Comparison of ENCODE assay signal across 16 cellular contexts in the genomic region with DNA sequence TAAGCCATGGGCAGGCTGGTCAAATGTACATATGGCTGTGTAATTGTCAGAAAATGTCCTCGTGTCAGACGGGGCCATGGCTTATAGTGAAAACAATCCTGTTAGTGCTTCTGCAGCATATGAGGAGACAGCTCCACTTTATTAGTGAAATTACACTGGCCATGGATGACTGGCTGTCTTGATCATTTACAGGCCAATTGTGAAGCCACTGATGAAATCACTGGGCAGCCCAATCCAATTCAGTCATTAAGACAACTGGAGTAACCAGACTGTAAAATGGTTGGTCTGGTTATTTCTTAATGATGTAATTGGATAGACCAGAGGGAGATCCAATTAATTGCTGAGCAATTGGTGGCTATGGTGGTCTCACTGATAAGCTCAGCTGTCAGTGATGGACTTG.
DNase-seq lines count a peak whose midpoint lies in the region; ATAC-seq and TF ChIP-seq lines count a peak whose summit lies in the region.
"Had no signal": no experiment of that assay in that cellular context is flagged by ENCODE, and none has a peak within 500 bp of the region (broad histone marks: within the 10 kb centered on the region; RNA-seq: fewer than 3 reads in every experiment).

No MANE protein-coding gene starts in this region.

- peaks cover 0 to 2% of the 10 kb centered on the region in 2 donors for H3K9me3 Mint-ChIP-seq in natural killer cell
- H3K9me3 Mint-ChIP-seq: H9, IgD-negative memory B cell had no signal

- no peaks in the 10 kb centered on the region for H3K4me1 Mint-ChIP-seq in natural killer cell
- H3K4me1 Mint-ChIP-seq: CD14-positive monocyte; CD4-positive, alpha-beta memory T cell had no signal

- peak; percentile 49 for DNase-seq in NCI-H69 (lab: John Stamatoyannopoulos, UW)
- DNase-seq in SK-N-DZ (ENCODE audit: low spot score) = peak; percentile 95
- peak; percentile 29 for DNase-seq in epithelial cell of proximal tubule (ENCODE audit: low read depth)
- peak; percentile 74 for DNase-seq in retina
- no peak for DNase-seq in OCI-M2 (lab: John Stamatoyannopoulos, UW; ENCODE audit: unreplicated experiment)
- no peak for DNase-seq in natural killer cell
- DNase-seq: ACHN; CD4-positive, alpha-beta memory T cell; DMS153; DMS79; GDM1; H9 had no signal

- H3K36me3 Mint-ChIP-seq in natural killer cell = no peaks in the 10 kb centered on the region
- H3K36me3 Mint-ChIP-seq: CD14-positive monocyte; CD4-positive, alpha-beta memory T cell; IgD-negative memory B cell had no signal

- ATAC-seq in GM21619 (IDR thresholded peaks at IDR 0.05; ENCODE audit: unreplicated experiment) (no peak), natural killer cell (no peak)

- intact Hi-C loops in natural killer cell (cut with micrococcal nuclease) = no loop called here

- H3K27me3 Mint-ChIP-seq in natural killer cell (ENCODE audit: low read depth in 2 of 2) = no peaks in the 10 kb centered on the region
- H3K27me3 Mint-ChIP-seq: CD4-positive, alpha-beta memory T cell; IgD-negative memory B cell had no signal

- H3K4me3 ChIP-seq in epithelial cell of proximal tubule (ENCODE audit: low read depth, low read length) = no peak overlapping the region
- H3K4me3 ChIP-seq: BLaER1 had no signal

- H3K27ac Mint-ChIP-seq in natural killer cell = no peak overlapping the region
- H3K27ac Mint-ChIP-seq: CD14-positive monocyte; CD4-positive, alpha-beta memory T cell; H9; IgD-negative memory B cell had no signal

- H3K4me3 Mint-ChIP-seq in natural killer cell = no peak overlapping the region
- H3K4me3 Mint-ChIP-seq: CD14-positive monocyte; CD4-positive, alpha-beta memory T cell; H9; IgD-negative memory B cell had no signal

- TF ChIP-seq CTCF in epithelial cell of proximal tubule (conservative IDR thresholded peaks at IDR 0.05; ENCODE audit: low read depth, low read length) = no peak
- TF ChIP-seq CTCF in natural killer cell (IDR thresholded peaks at IDR 0.05) = no peak

Comparison
In these comparisons a context has a peak if more than half of its experiments do, and no peak if none do; other contexts are left out.
1. DNase-seq: peak in NCI-H69 (single experiment), SK-N-DZ (single experiment), epithelial cell of proximal tubule (single experiment) and retina (single experiment); none in OCI-M2 (single experiment) and natural killer cell (single experiment).